23 cellular contexts compared by ENCODE assay signal in the genomic region with DNA sequence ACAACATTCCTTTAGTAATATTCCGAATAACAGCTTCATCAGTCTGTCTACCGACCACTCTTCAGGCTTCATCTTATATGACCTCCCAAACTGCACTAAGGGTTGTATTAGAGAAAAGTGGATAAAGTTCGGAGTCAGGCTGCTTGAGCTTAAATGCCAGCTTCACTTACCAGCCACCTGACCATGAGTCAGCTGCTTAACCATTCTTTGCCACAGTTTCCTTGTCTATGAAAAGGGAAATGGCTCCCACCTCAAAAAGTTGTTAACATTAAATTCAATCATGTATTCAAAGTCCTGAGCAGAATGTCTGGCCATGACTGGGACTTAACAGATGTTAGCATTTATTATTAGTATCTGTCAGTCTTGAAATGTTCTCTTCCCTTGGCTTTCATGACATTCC. TPM values are rescaled to one million over a fixed set of nuclear protein-coding genes. Genes with fewer than 3 reads are reported as not detected.
DNase-seq lines count a peak whose midpoint lies in the region; TF ChIP-seq lines count a peak whose summit lies in the region.
"Had no signal": no experiment of that assay in that cellular context is flagged by ENCODE, and none has a peak within 500 bp of the region (broad histone marks: within the 10 kb centered on the region; RNA-seq: fewer than 3 reads in every experiment).

No MANE protein-coding gene starts in this region.

- no peaks in the 10 kb centered on the region for H3K9me2 ChIP-seq in PC-9 (ENCODE audit: insufficient read depth)

- H3K4me1 Mint-ChIP-seq in CD8-positive, alpha-beta memory T cell: peaks cover 29 to 39% (median 32%) of the 10 kb centered on the region in 3 donors

- peaks cover 19% of the 10 kb centered on the region for H3F3A ChIP-seq in PC-9 (ENCODE audit: insufficient read depth, low read depth)

- no peak overlapping the region for H3K4me3 Mint-ChIP-seq in CD8-positive, alpha-beta memory T cell
- H3K4me3 Mint-ChIP-seq: activated CD4-positive, alpha-beta memory T cell treated with anti-CD3 and anti-CD28 coated beads, Interleukin-2, amount 10 ng/mL, durations not matched to agents 7 days and 5 days; activated naive CD8-positive, alpha-beta T cell treated with anti-CD3 and anti-CD28 coated beads, Interleukin-2, amount 10 ng/mL, durations not matched to agents 7 days and 5 days; activated T-cell treated with anti-CD3 and anti-CD28 coated beads, Interleukin-2, amount 50 U/mL, for 24 hours had no signal

- peak overlapping the region; percentile 14 for H3K4me2 ChIP-seq in PC-9

- no peaks in the 10 kb centered on the region for H3K27me3 ChIP-seq in PC-9 (ENCODE audit: insufficient read depth, low read depth)
- H3K27me3 ChIP-seq in esophagus muscularis mucosa: no peaks in the 10 kb centered on the region
- H3K27me3 ChIP-seq in spleen (replicated peaks in 1 of 7): no peaks in the 10 kb centered on the region
- H3K27me3 ChIP-seq in CD8-positive, alpha-beta memory T cell (ENCODE audit: insufficient read depth, low read length, poor library complexity, severe bottlenecking): no peaks in the 10 kb centered on the region
- H3K27me3 ChIP-seq: BE2C, breast epithelium, dorsolateral prefrontal cortex had no signal

- intact Hi-C loops in PC-9 (cut with micrococcal nuclease; ENCODE audit: unreplicated experiment) (loop anchor here (5.0 kb wide), 1 partner anchor 286 kb away; no protein-coding TSS in a partner anchor), esophagus muscularis mucosa (cut with DNase I) (loop anchor here (5.0 kb wide), 1 partner anchor 121 kb away; no protein-coding TSS in a partner anchor), spleen (cut with DNase I; ENCODE audit: low total_unique reads) (loop anchor here (10.0 kb wide), 1 partner anchor 278 kb away; no protein-coding TSS in a partner anchor)

- no peaks in the 10 kb centered on the region for H3K79me2 ChIP-seq in PC-9 (ENCODE audit: low read depth)

- no peak for TF ChIP-seq CTCF in PC-9 (conservative IDR thresholded peaks at IDR 0.05)
- no peak for TF ChIP-seq CTCF in esophagus muscularis mucosa (IDR thresholded peaks at IDR 0.05)
- TF ChIP-seq CTCF in spleen (IDR thresholded peaks at IDR 0.05 in 8 of 11, conservative IDR thresholded peaks at IDR 0.05 in 3 of 11): no peak

- H3K27ac ChIP-seq in PC-9 (peak overlapping the region; percentile 35; the same call in 1 of the 2 replicates), esophagus muscularis mucosa (replicated peaks in 1 of 4) (peak overlapping the region; percentile 10 to 46 (median 36)), spleen (peak overlapping the region in 5 of 8 donors; percentile 7 to 94 (median 92))
- no peak overlapping the region for H3K27ac ChIP-seq in CD8-positive, alpha-beta memory T cell (ENCODE audit: low read depth, low read length)
- H3K27ac ChIP-seq: parathyroid adenoma, VCaP had no signal

- CTCF ChIA-PET in PC-9 (lab: Charles Lee): interaction anchor here (1.0 to 1.4 kb wide), 2 partner anchors 10 to 40 kb away, joined by 3 to 9 read pairs; no protein-coding TSS in a partner anchor
- CTCF ChIA-PET in CD8-positive, alpha-beta memory T cell (lab: Charles Lee): interaction anchor here (1.0 to 6.0 kb wide), 6 partner anchors 9 to 125 kb away, joined by 3 to 39 read pairs (median 4); a partner anchor contains a TSS

- BruUV-seq in PC-9 (replicated peaks; lab: Mats Ljungman, UMichigan): no TSS peak

- no peaks in the 10 kb centered on the region for H4K20me1 ChIP-seq in PC-9 (ENCODE audit: insufficient read depth)

- DNase-seq in GF-D8 (lab: John Stamatoyannopoulos, UW) (peak; percentile 47), PC-9 (peak in 1 of 2 experiments; percentile 40), esophagus muscularis mucosa (ENCODE audit: extremely low spot score) (no peak), spleen (no peak), D341Med (ENCODE audit: low spot score) (no peak)
- no peak for DNase-seq in CD8-positive, alpha-beta memory T cell
- DNase-seq in activated T-cell treated with anti-CD3 and anti-CD28 coated beads, Interleukin-2, amount 50 U/mL, for 48 hours: no peak
- DNase-seq: activated CD4-positive, alpha-beta memory T cell treated with anti-CD3 and anti-CD28 coated beads, Interleukin-2, amount 10 ng/mL, durations not matched to agents 7 days and 5 days; activated naive CD8-positive, alpha-beta T cell treated with anti-CD3 and anti-CD28 coated beads, Interleukin-2, amount 10 ng/mL, durations not matched to agents 7 days and 5 days; activated T-cell treated with anti-CD3 and anti-CD28 coated beads, Interleukin-2, amount 50 U/mL, for 24 hours; BE2C; DMS53; dorsolateral prefrontal cortex; naive B cell; NCI-H2029 treated with DMSO at 0.1 percent for 48 hours; NCI-H446 treated with DMSO at 0.1 percent for 48 hours; Right ventricle myocardium superior; stimulated activated CD4-positive, alpha-beta T cell treated with anti-CD3 and anti-CD28 coated beads, Interleukin-4, amount 100 ng/mL, for 24 hours; substantia nigra had no signal

- 76% methylated on average over 3 of the region's 3 CpGs for WGBS in esophagus muscularis mucosa
- WGBS in spleen, 5 donors: 71 to 80% (median 74%) methylated on average over 3 of the region's 3 CpGs

- no peak overlapping the region for H3K27ac Mint-ChIP-seq in CD8-positive, alpha-beta memory T cell
- H3K27ac Mint-ChIP-seq: activated CD4-positive, alpha-beta memory T cell treated with anti-CD3 and anti-CD28 coated beads, Interleukin-2, amount 10 ng/mL, durations not matched to agents 7 days and 5 days; activated naive CD8-positive, alpha-beta T cell treated with anti-CD3 and anti-CD28 coated beads, Interleukin-2, amount 10 ng/mL, durations not matched to agents 7 days and 5 days had no signal

- TF ChIP-seq EP300 in esophagus muscularis mucosa (IDR thresholded peaks at IDR 0.05): no peak

- TF ChIP-seq POLR2A in esophagus muscularis mucosa (IDR thresholded peaks at IDR 0.05; ENCODE audit: low read depth) (no peak), spleen (IDR thresholded peaks at IDR 0.05) (no peak)

- H3K27me3 Mint-ChIP-seq in CD8-positive, alpha-beta memory T cell: no peaks in the 10 kb centered on the region
- H3K27me3 Mint-ChIP-seq: activated CD4-positive, alpha-beta memory T cell treated with anti-CD3 and anti-CD28 coated beads, Interleukin-2, amount 10 ng/mL, durations not matched to agents 7 days and 5 days; activated naive CD8-positive, alpha-beta T cell treated with anti-CD3 and anti-CD28 coated beads, Interleukin-2, amount 10 ng/mL, durations not matched to agents 7 days and 5 days; activated T-cell treated with anti-CD3 and anti-CD28 coated beads, Interleukin-2, amount 50 U/mL, for 24 hours; naive B cell had no signal

- H3K4me1 ChIP-seq in PC-9 (replicated peaks; ENCODE audit: insufficient read depth) (peaks cover 17% of the 10 kb centered on the region), esophagus muscularis mucosa (peaks cover 39 to 46% (median 40%) of the 10 kb centered on the region in 4 donors), spleen (peaks cover 22 to 98% (median 62%) of the 10 kb centered on the region in 6 donors)
- peaks cover 31% of the 10 kb centered on the region for H3K4me1 ChIP-seq in CD8-positive, alpha-beta memory T cell (ENCODE audit: insufficient read depth, low read length)
- H3K4me1 ChIP-seq: breast epithelium had no signal

- H3K36me3 ChIP-seq in PC-9 (ENCODE audit: low read depth) (no peaks in the 10 kb centered on the region), esophagus muscularis mucosa (peaks cover 0 to 1% (median 0%) of the 10 kb centered on the region in 4 donors), spleen (peaks cover 0 to 27% (median 0%) of the 10 kb centered on the region in 6 donors)
- peaks cover 4% of the 10 kb centered on the region for H3K36me3 ChIP-seq in CD8-positive, alpha-beta memory T cell (ENCODE audit: insufficient read depth, low read length)
- H3K36me3 ChIP-seq: BE2C, breast epithelium had no signal

- no peaks in the 10 kb centered on the region for H3K9me3 ChIP-seq in PC-9 (ENCODE audit: insufficient read depth, low read depth)
- no peaks in the 10 kb centered on the region for H3K9me3 ChIP-seq in esophagus muscularis mucosa
- H3K9me3 ChIP-seq in spleen: no peaks in the 10 kb centered on the region
- no peaks in the 10 kb centered on the region for H3K9me3 ChIP-seq in CD8-positive, alpha-beta memory T cell (ENCODE audit: low read length)
- H3K9me3 ChIP-seq: BE2C, breast epithelium had no signal

- H3K4me3 ChIP-seq in PC-9: no peak overlapping the region
- no peak overlapping the region for H3K4me3 ChIP-seq in esophagus muscularis mucosa
- H3K4me3 ChIP-seq in spleen: peak overlapping the region in 1 of 8 donors; percentile 1
- no peak overlapping the region for H3K4me3 ChIP-seq in CD8-positive, alpha-beta memory T cell (ENCODE audit: low read length)
- H3K4me3 ChIP-seq: breast epithelium, dorsolateral prefrontal cortex, skin epidermis had no signal

- H2AFZ ChIP-seq in PC-9: peak overlapping the region; percentile 14; the same call in 1 of the 2 replicates
- H2AFZ ChIP-seq: parathyroid adenoma had no signal

- H3K9me3 Mint-ChIP-seq in CD8-positive, alpha-beta memory T cell: no peaks in the 10 kb centered on the region
- H3K9me3 Mint-ChIP-seq: activated CD4-positive, alpha-beta memory T cell treated with anti-CD3 and anti-CD28 coated beads, Interleukin-2, amount 10 ng/mL, durations not matched to agents 7 days and 5 days; activated naive CD8-positive, alpha-beta T cell treated with anti-CD3 and anti-CD28 coated beads, Interleukin-2, amount 10 ng/mL, durations not matched to agents 7 days and 5 days; activated T-cell treated with anti-CD3 and anti-CD28 coated beads, Interleukin-2, amount 50 U/mL, for 24 hours; naive B cell had no signal

- POLR2A ChIA-PET in PC-9 (lab: Charles Lee; ENCODE audit: unreplicated experiment): interaction anchor here (0.6 kb wide), 1 partner anchor 22 kb away, joined by 4 read pairs; no protein-coding TSS in a partner anchor
- POLR2A ChIA-PET in CD8-positive, alpha-beta memory T cell (lab: Charles Lee): no interaction called here

- peaks cover 0 to 15% (median 7%) of the 10 kb centered on the region in 3 donors for H3K36me3 Mint-ChIP-seq in CD8-positive, alpha-beta memory T cell

RNA-seq across cellular contexts. Expression of a gene that starts 20.9 kb away (rescaled TPM):
- total RNA-seq in PC-9 (2021) (32.8 and 42.5 TPM in 2 replicates), esophagus muscularis mucosa (10 to 100 TPM; 12.0 to 18.2 (median 14.3) TPM), spleen (100 to 1,000 TPM in 3 of 7 donors, 10 to 100 TPM in 4; 51.6 to 182 (median 78.1) TPM)
- 10 to 100 TPM in 2 of 3 donors, 1 to 10 TPM in 1; 6.1 to 15.2 (median 11.0) TPM for polyA plus RNA-seq in spleen
- total RNA-seq in CD8-positive, alpha-beta memory T cell: 10 to 100 TPM; 25.1 to 27.7 TPM
- polyA plus RNA-seq in CD8-positive, alpha-beta memory T cell: 19.0 TPM

RNA-seq across cellular contexts. Expression of a gene that starts 59.3 kb away (rescaled TPM):
- total RNA-seq in PC-9 (2021) (15.7 and 17.4 TPM in 2 replicates), esophagus muscularis mucosa (10 to 100 TPM; 34.5 to 49.1 (median 39.8) TPM), spleen (100 to 1,000 TPM in 5 of 7 donors, 10 to 100 TPM in 2; 36.6 to 152 (median 104) TPM)
- 10 to 100 TPM; 36.1 to 94.7 (median 40.6) TPM for polyA plus RNA-seq in spleen
- 10 to 100 TPM; 32.2 to 35.3 TPM for total RNA-seq in CD8-positive, alpha-beta memory T cell
- 350 TPM for polyA plus RNA-seq in CD8-positive, alpha-beta memory T cell
